Comparison of ENCODE assay signal across 17 cellular contexts in the genomic region with DNA sequence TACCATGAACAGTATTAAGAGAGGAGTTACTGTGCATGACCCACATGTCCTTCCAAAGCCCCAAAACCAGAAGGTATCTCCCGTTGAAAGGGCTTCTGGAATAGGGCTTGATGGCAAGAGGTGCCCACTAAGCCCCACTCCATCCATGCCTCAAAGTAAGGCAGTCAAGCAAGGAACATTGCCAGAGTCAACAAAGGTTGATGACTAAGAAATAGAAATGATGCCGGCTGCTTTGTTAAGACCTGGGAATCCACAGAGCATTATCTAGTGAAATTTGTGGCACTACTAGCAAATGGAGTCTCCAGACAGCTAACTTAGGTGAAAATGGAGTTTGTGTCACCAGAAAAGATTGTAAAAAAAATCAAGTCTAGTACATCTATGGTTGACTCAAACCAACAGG. TPM values are rescaled to one million over a fixed set of nuclear protein-coding genes. Genes with fewer than 3 reads are reported as not detected.
DNase-seq lines count a peak whose midpoint lies in the region; TF ChIP-seq lines count a peak whose summit lies in the region.
"Had no signal": no experiment of that assay in that cellular context is flagged by ENCODE, and none has a peak within 500 bp of the region (broad histone marks: within the 10 kb centered on the region; RNA-seq: fewer than 3 reads in every experiment).

No MANE protein-coding gene starts in this region.

- H3K27me3 ChIP-seq in mesenchymal stem cell (ENCODE audit: control insufficient read depth in 1 of 2, insufficient read depth in 1 of 2, low read length in 2 of 2), result no peaks in the 10 kb centered on the region
- H3K27me3 ChIP-seq: suprapubic skin had no signal

- H3K4me3 ChIP-seq in astrocyte of the spinal cord (ENCODE audit: low read depth, low read length) (no peak overlapping the region), mesenchymal stem cell (ENCODE audit: insufficient read depth in 1 of 2, low read depth in 1 of 2, low read length in 2 of 2) (no peak overlapping the region)
- H3K4me3 ChIP-seq: suprapubic skin had no signal

- no peak overlapping the region for H2AFZ ChIP-seq in mesenchymal stem cell (ENCODE audit: low read depth, low read length)

- in situ Hi-C loops in astrocyte of the spinal cord (cut with HindIII; ENCODE audit: low sequenced_read_pairs), result no loop called here

- H3K9ac ChIP-seq in mesenchymal stem cell (ENCODE audit: low read length), result no peak overlapping the region

- TF ChIP-seq CTCF in astrocyte of the spinal cord (IDR thresholded peaks at IDR 0.05; ENCODE audit: low read depth, low read length), result no peak

- no peak overlapping the region for H2BK15ac ChIP-seq in mesenchymal stem cell (ENCODE audit: low read depth, poor library complexity, severe bottlenecking)

- H3K9me3 ChIP-seq in mesenchymal stem cell (ENCODE audit: control insufficient read depth, low read length), result no peaks in the 10 kb centered on the region
- H3K9me3 ChIP-seq: suprapubic skin had no signal

- no peak overlapping the region for H3K18ac ChIP-seq in mesenchymal stem cell (ENCODE audit: low read depth in 1 of 2, low read length in 2 of 2)

- no peak overlapping the region for H3K23ac ChIP-seq in mesenchymal stem cell (ENCODE audit: low read length in 2 of 2)

- H2BK12ac ChIP-seq in mesenchymal stem cell (ENCODE audit: low read length in 2 of 2), result no peak overlapping the region

- no peak overlapping the region for H2AK5ac ChIP-seq in mesenchymal stem cell (ENCODE audit: low read length, severe bottlenecking)

- H3K4ac ChIP-seq in mesenchymal stem cell (ENCODE audit: low read depth in 1 of 2, low read length in 2 of 2), result no peak overlapping the region

- H2BK120ac ChIP-seq in mesenchymal stem cell (ENCODE audit: low read depth, low read length), result no peak overlapping the region

- WGBS in mesenchymal stem cell, result 85% methylated on average over 2 of the region's 2 CpGs

- H4K91ac ChIP-seq in mesenchymal stem cell (ENCODE audit: low read length), result no peak overlapping the region

- no peak overlapping the region for H4K8ac ChIP-seq in mesenchymal stem cell (ENCODE audit: low read length)

- no peaks in the 10 kb centered on the region for H3K79me1 ChIP-seq in mesenchymal stem cell (replicated peaks; ENCODE audit: low read length, poor library complexity, severe bottlenecking)

- H3K4me2 ChIP-seq in mesenchymal stem cell (ENCODE audit: low read length, poor library complexity, severe bottlenecking), result no peak overlapping the region

- peaks cover 1% of the 10 kb centered on the region for H3K4me1 ChIP-seq in mesenchymal stem cell (ENCODE audit: control insufficient read depth, insufficient read depth, low read depth, low read length)

- no peak overlapping the region for H3K14ac ChIP-seq in mesenchymal stem cell (ENCODE audit: low read length in 2 of 2)

- H3K27ac ChIP-seq in mesenchymal stem cell (ENCODE audit: low read length, poor library complexity, severe bottlenecking), result no peak overlapping the region
- H3K27ac ChIP-seq: suprapubic skin, VCaP had no signal

- H2BK5ac ChIP-seq in mesenchymal stem cell (ENCODE audit: low read depth, low read length, poor library complexity, severe bottlenecking), result no peak overlapping the region

- H3K36me3 ChIP-seq in mesenchymal stem cell (ENCODE audit: control insufficient read depth in 1 of 2, insufficient read depth in 2 of 2, low read depth in 1 of 2, low read length in 2 of 2), result peaks cover 0 to 23% of the 10 kb centered on the region in 2 experiments
- H3K36me3 ChIP-seq: suprapubic skin had no signal

- DNase-seq in DMS53 treated with DMSO at 0.1 percent for 48 hours (lab: John Stamatoyannopoulos, UW; ENCODE audit: unreplicated experiment) (peak; percentile 26), HT1080 (ENCODE audit: low read depth) (peak; percentile 69), astrocyte of the spinal cord (ENCODE audit: low read depth, low spot score) (peak; percentile 59), kidney glomerular epithelial cell (lab: John Stamatoyannopoulos, UW) (peak; percentile 3), mesenchymal stem cell (no peak), NCI-H1694 (lab: John Stamatoyannopoulos, UW) (no peak)
- DNase-seq in stimulated activated CD4-positive, alpha-beta T cell treated with anti-CD3 and anti-CD28 coated beads, Interleukin-2, amount 100 ng/mL, for 48 hours, result no peak
- DNase-seq: activated CD4-positive, alpha-beta T cell treated with anti-CD3 and anti-CD28 coated beads, Interleukin-2, amount 10 ng/mL, durations not matched to agents 7 days and 5 days; activated T-cell treated with anti-CD3 and anti-CD28 coated beads, Interleukin-2, amount 50 U/mL, for 48 hours; amniotic stem cell; left colon; naive thymus-derived CD8-positive, alpha-beta T cell; NCI-H1694 treated with DMSO at 0.1 percent for 48 hours had no signal

RNA-seq across cellular contexts. Expression of gene SFR1, which starts 6.2 kb away (rescaled TPM):
- 16.3 and 17.3 TPM in 2 replicates for total RNA-seq in HT1080 (2014; rRNA removed; shearing (Covaris generic))
- 23.8 and 26.4 TPM in 2 replicates for polyA plus RNA-seq in HT1080 (2015; cell fraction: cytosol; rRNA removed)
- polyA plus RNA-seq in HT1080 (2015; cell fraction: nucleus; rRNA removed), result 22.2 and 25.8 TPM in 2 replicates
- polyA plus RNA-seq in mesenchymal stem cell (2013, experiment 1 of 2), result 4.2 TPM
- 4.8 TPM for polyA plus RNA-seq in mesenchymal stem cell (2013, experiment 2 of 2)

RNA-seq across cellular contexts. Expression of gene COL17A1, which starts 42.5 kb away (rescaled TPM):
- 14.2 and 17.7 TPM in 2 replicates for total RNA-seq in HT1080 (2014; rRNA removed; shearing (Covaris generic))
- polyA plus RNA-seq in HT1080 (2015; cell fraction: cytosol; rRNA removed), result 9.4 and 10.8 TPM in 2 replicates
- 33.2 and 35.9 TPM in 2 replicates for polyA plus RNA-seq in HT1080 (2015; cell fraction: nucleus; rRNA removed)
- polyA plus RNA-seq in mesenchymal stem cell (2013, experiment 1 of 2), result 0.01 TPM
- not detected for polyA plus RNA-seq in mesenchymal stem cell (2013, experiment 2 of 2)
- total RNA-seq: activated CD4-positive, alpha-beta T cell treated with anti-CD3 and anti-CD28 coated beads, Interleukin-2, amount 10 ng/mL, durations not matched to agents 7 days and 5 days; activated naive CD4-positive, alpha-beta T cell treated with anti-CD3 and anti-CD28 coated beads for 36 hours; naive thymus-derived CD8-positive, alpha-beta T cell had no signal
- polyA plus RNA-seq: AG04450; naive thymus-derived CD8-positive, alpha-beta T cell had no signal

Comparison
In these comparisons a context has a peak if more than half of its experiments do, and no peak if none do; other contexts are left out.
1. DNase-seq: peak in DMS53 treated with DMSO at 0.1 percent for 48 hours (single experiment), HT1080 (single experiment), astrocyte of the spinal cord (single experiment) and kidney glomerular epithelial cell (single experiment); none in mesenchymal stem cell (single experiment), stimulated activated CD4-positive, alpha-beta T cell treated with anti-CD3 and anti-CD28 coated beads, Interleukin-2, amount 100 ng/mL, for 48 hours (0 of 2) and NCI-H1694 (single experiment).